Comparison of ENCODE assay signal across 18 cellular contexts in the genomic region with DNA sequence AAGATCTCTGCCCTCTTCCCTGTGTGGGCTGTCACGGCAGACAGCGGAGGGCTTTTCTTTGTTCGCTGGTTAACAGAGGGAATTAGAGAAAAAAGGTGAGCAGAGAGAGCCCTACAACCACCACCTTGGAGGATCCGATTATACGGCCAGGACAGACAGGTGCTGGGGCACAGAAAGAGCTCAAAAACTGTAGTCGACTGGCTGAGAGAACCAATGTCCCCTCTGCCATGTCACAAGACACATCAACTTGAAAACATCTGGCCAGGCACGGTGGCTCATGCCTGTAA.
"Had no signal": no experiment of that assay in that cellular context is flagged by ENCODE, and none has a peak within 500 bp of the region (broad histone marks: within the 10 kb centered on the region; RNA-seq: fewer than 3 reads in every experiment).

No MANE protein-coding gene starts in this region.

- H3K4me1 Mint-ChIP-seq: activated CD4-positive, alpha-beta T cell treated with anti-CD3 and anti-CD28 coated beads, Interleukin-2, amount 10 ng/mL, durations not matched to agents 7 days and 5 days had no signal

- H3K27ac Mint-ChIP-seq: activated CD4-positive, alpha-beta T cell treated with anti-CD3 and anti-CD28 coated beads, Interleukin-2, amount 10 ng/mL, durations not matched to agents 7 days and 5 days; activated CD8-positive, alpha-beta T cell treated with anti-CD3 and anti-CD28 coated beads, Interleukin-2, amount 10 ng/mL, durations not matched to agents 7 days and 5 days; activated naive CD4-positive, alpha-beta T cell treated with anti-CD3 and anti-CD28 coated beads for 36 hours; nephron; T-helper 1 cell treated with Interleukin-12 subunit alpha and Interleukin-12 subunit beta and Interleukin-4 antibody, amounts not matched to agents 30 μg/mL and 1 μg/mL, for 36 hours had no signal

- H3K9me3 ChIP-seq: body of pancreas, heart left ventricle, sigmoid colon, spleen had no signal

- H3K27me3 ChIP-seq: body of pancreas, heart left ventricle, sigmoid colon, spleen had no signal

- H3K9me3 Mint-ChIP-seq: activated CD4-positive, alpha-beta T cell treated with anti-CD3 and anti-CD28 coated beads, Interleukin-2, amount 10 ng/mL, durations not matched to agents 7 days and 5 days; activated naive CD4-positive, alpha-beta T cell treated with anti-CD3 and anti-CD28 coated beads for 36 hours; activated T-cell treated with anti-CD3 and anti-CD28 coated beads, Interleukin-2, amount 50 U/mL, for 4 hours; nephron; T-helper 1 cell treated with Interleukin-12 subunit alpha and Interleukin-12 subunit beta and Interleukin-4 antibody, amounts not matched to agents 30 μg/mL and 1 μg/mL, for 36 hours had no signal

- FAIRE-seq: frontal cortex had no signal

- H3K36me3 ChIP-seq: heart left ventricle, sigmoid colon, spleen had no signal

- ATAC-seq: activated CD4-positive, CD25-positive, alpha-beta regulatory T cell treated with anti-CD3 and anti-CD28 coated beads, Interleukin-2, amount 50 U/mL, for 24 hours; activated CD8-positive, alpha-beta T cell treated with anti-CD3 and anti-CD28 coated beads, Interleukin-2, amount 10 ng/mL, durations not matched to agents 7 days and 5 days; activated T-cell treated with anti-CD3 and anti-CD28 coated beads, Interleukin-2, amount 50 U/mL, for 4 hours; body of pancreas had no signal

- H3K27ac ChIP-seq: body of pancreas, coronary artery, sigmoid colon had no signal

- H3K4me3 ChIP-seq: body of pancreas, coronary artery, heart left ventricle, sigmoid colon, spleen had no signal

- DNase-seq: activated CD4-positive, alpha-beta T cell treated with anti-CD3 and anti-CD28 coated beads, Interleukin-2, amount 10 ng/mL, durations not matched to agents 7 days and 5 days; activated CD8-positive, alpha-beta T cell treated with anti-CD3 and anti-CD28 coated beads, Interleukin-2, amount 10 ng/mL, durations not matched to agents 7 days and 5 days; activated naive CD4-positive, alpha-beta T cell treated with anti-CD3 and anti-CD28 coated beads for 36 hours; activated T-cell treated with anti-CD3 and anti-CD28 coated beads, Interleukin-2, amount 50 U/mL, for 4 hours; body of pancreas; central memory CD4-positive, alpha-beta T cell; heart left ventricle; left ventricle myocardium superior; occipital lobe; sigmoid colon; spleen; stimulated activated CD8-positive, alpha-beta memory T cell treated with anti-CD3 and anti-CD28 coated beads, Interleukin-4, amount 100 ng/mL, for 48 hours; stimulated activated naive CD4-positive, alpha-beta T cell had no signal

- H3K4me3 Mint-ChIP-seq: activated CD4-positive, alpha-beta T cell treated with anti-CD3 and anti-CD28 coated beads, Interleukin-2, amount 10 ng/mL, durations not matched to agents 7 days and 5 days; activated CD8-positive, alpha-beta T cell treated with anti-CD3 and anti-CD28 coated beads, Interleukin-2, amount 10 ng/mL, durations not matched to agents 7 days and 5 days; activated naive CD4-positive, alpha-beta T cell treated with anti-CD3 and anti-CD28 coated beads for 36 hours; activated T-cell treated with anti-CD3 and anti-CD28 coated beads, Interleukin-2, amount 50 U/mL, for 4 hours; nephron; T-helper 1 cell treated with Interleukin-12 subunit alpha and Interleukin-12 subunit beta and Interleukin-4 antibody, amounts not matched to agents 30 μg/mL and 1 μg/mL, for 36 hours had no signal

- H3K4me1 ChIP-seq: body of pancreas had no signal
